In genomic region chr15:25451501-25451900, GRCh38 we compare ENCODE assay signal across 29 cellular contexts.
"Had no signal": no experiment of that assay in that cellular context is flagged by ENCODE, and none has a peak within 500 bp of the region (broad histone marks: within the 10 kb centered on the region; RNA-seq: fewer than 3 reads in every experiment).

No MANE protein-coding gene starts in this region.

- ATAC-seq: effector memory CD8-positive, alpha-beta T cell; esophagus mucosa; foreskin keratinocyte; gastrocnemius medialis; gastroesophageal sphincter; heart left ventricle; heart right ventricle had no signal

- H3K27me3 ChIP-seq: colonic mucosa, dorsolateral prefrontal cortex, esophagus muscularis mucosa, esophagus squamous epithelium, foreskin keratinocyte, gastrocnemius medialis, gastroesophageal sphincter, heart left ventricle, heart right ventricle had no signal

- H3K4me3 Mint-ChIP-seq: dendritic cell treated with granulocyte-macrophage colony-stimulating factor and Interleukin-4, amounts not matched to agents 40 ng/mL and 50 ng/mL, for 4 days; effector memory CD8-positive, alpha-beta T cell; endodermal cell had no signal

- H3K27me3 Mint-ChIP-seq: dendritic cell treated with granulocyte-macrophage colony-stimulating factor and Interleukin-4, amounts not matched to agents 40 ng/mL and 50 ng/mL, for 4 days had no signal

- H3K27ac ChIP-seq: colonic mucosa, coronary artery, dorsolateral prefrontal cortex, epithelial cell of prostate, esophagus muscularis mucosa, esophagus squamous epithelium, foreskin keratinocyte, gastrocnemius medialis, gastroesophageal sphincter, heart left ventricle, heart right ventricle had no signal

- H3K4me3 ChIP-seq: colonic mucosa, coronary artery, dorsolateral prefrontal cortex, esophagus muscularis mucosa, esophagus squamous epithelium, gastrocnemius medialis, gastroesophageal sphincter, heart left ventricle, heart right ventricle had no signal

- DNase-seq: colonic mucosa; cortex of kidney; dermis blood vessel endothelial cell; dorsolateral prefrontal cortex; effector CD4-positive, alpha-beta T cell; effector CD8-positive, alpha-beta T cell; effector memory CD4-positive, alpha-beta T cell; effector memory CD8-positive, alpha-beta T cell; endodermal cell; erythroblast; esophagus squamous epithelium; foreskin fibroblast; foreskin keratinocyte; foreskin melanocyte; gastrocnemius medialis; glutamatergic neuron; head of caudate nucleus; heart left ventricle; heart right ventricle had no signal

- H3K4me1 ChIP-seq: colonic mucosa, esophagus muscularis mucosa, esophagus squamous epithelium, foreskin keratinocyte, gastrocnemius medialis, gastroesophageal sphincter, heart left ventricle, heart right ventricle had no signal

- H3K36me3 ChIP-seq: colonic mucosa, esophagus muscularis mucosa, esophagus squamous epithelium, gastrocnemius medialis, gastroesophageal sphincter, heart left ventricle, heart right ventricle had no signal

- H3K27ac Mint-ChIP-seq: dendritic cell treated with granulocyte-macrophage colony-stimulating factor and Interleukin-4, amounts not matched to agents 40 ng/mL and 50 ng/mL, for 4 days; effector memory CD8-positive, alpha-beta T cell; endodermal cell had no signal

- FAIRE-seq: colon, endometrium, endothelial cell of umbilical vein, frontal cortex had no signal

- H3K9me3 ChIP-seq: colonic mucosa had no signal
